12 cellular contexts compared by ENCODE assay signal in the genomic region with DNA sequence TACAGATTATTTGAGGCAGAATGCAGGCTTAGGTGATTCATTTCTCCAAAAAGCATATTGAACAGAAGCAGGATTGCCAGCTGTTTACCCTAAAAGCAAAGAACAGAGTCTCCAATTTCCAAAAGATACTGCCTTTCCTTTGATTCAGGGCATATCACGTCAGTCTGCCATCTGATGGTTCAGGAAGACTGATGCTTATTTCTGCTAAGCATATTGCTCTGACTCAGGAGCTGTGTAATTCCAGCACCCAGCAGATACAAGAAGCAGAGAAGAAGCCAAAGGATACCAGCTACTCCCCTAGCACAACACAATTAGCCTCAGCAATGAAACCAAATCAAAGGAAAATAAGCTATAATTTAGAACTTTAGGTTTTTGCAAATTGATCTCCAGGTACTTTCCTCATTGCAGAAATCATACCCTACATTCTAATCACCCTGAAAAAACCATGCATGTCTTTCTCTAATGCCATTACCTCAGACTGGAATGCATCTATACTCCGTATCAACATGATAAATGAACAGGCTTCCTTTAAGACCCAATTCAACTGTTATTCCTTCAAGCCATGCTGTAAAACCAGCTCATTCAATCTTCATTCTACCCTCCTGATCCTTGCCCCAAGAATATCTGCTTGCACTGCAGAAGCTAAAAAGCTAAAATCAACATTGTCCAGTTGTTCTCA. TPM values are rescaled to one million over a fixed set of nuclear protein-coding genes. Genes with fewer than 3 reads are reported as not detected.
A peak's percentile ranks its signal among the peaks of the same experiment; 100 is the strongest.
DNase-seq lines count a peak whose midpoint lies in the region; ATAC-seq and TF ChIP-seq lines count a peak whose summit lies in the region.
"Had no signal": no experiment of that assay in that cellular context is flagged by ENCODE, and none has a peak within 500 bp of the region (broad histone marks: within the 10 kb centered on the region; RNA-seq: fewer than 3 reads in every experiment).

No MANE protein-coding gene starts in this region.

- ATAC-seq in RWPE2 (ENCODE audit: low read depth), result peak; percentile 70
- ATAC-seq: WTC11 had no signal

- H3K4me1 Mint-ChIP-seq in activated T-cell treated with anti-CD3 and anti-CD28 coated beads, Interleukin-2, amount 50 U/mL, for 24 hours (ENCODE audit: low read depth), result peaks cover 75% of the 10 kb centered on the region

- H3K9me3 ChIP-seq in RWPE2 (ENCODE audit: severe bottlenecking), result no peaks in the 10 kb centered on the region
- no peaks in the 10 kb centered on the region for H3K9me3 ChIP-seq in smooth muscle cell (replicated peaks; ENCODE audit: low read depth)
- no peaks in the 10 kb centered on the region for H3K9me3 ChIP-seq in MM.1S (replicated peaks; ENCODE audit: insufficient read depth, low read length)

- in situ Hi-C loops in ACHN (cut with HindIII; ENCODE audit: low pct_ligation_motif_present, low pct_unique_long_range_greater_than_20kb, low sequenced_read_pairs), result no loop called here

- no peaks in the 10 kb centered on the region for H3K9me2 ChIP-seq in MM.1S (replicated peaks; ENCODE audit: insufficient read depth, low read length)

- H3K4me1 ChIP-seq in RWPE2 (ENCODE audit: insufficient read depth, poor library complexity, severe bottlenecking) (peaks cover 6% of the 10 kb centered on the region), smooth muscle cell (ENCODE audit: low read depth) (peaks cover 28% of the 10 kb centered on the region), MM.1S (ENCODE audit: low read length) (peaks cover 53% of the 10 kb centered on the region)

- no peaks in the 10 kb centered on the region for H3K9me3 Mint-ChIP-seq in activated T-cell treated with anti-CD3 and anti-CD28 coated beads, Interleukin-2, amount 50 U/mL, for 24 hours
- H3K9me3 Mint-ChIP-seq: WTC11 had no signal

- H3K27me3 ChIP-seq in RWPE2 (ENCODE audit: insufficient read depth, poor library complexity, severe bottlenecking) (no peaks in the 10 kb centered on the region), smooth muscle cell (ENCODE audit: low read depth) (no peaks in the 10 kb centered on the region), MM.1S (replicated peaks; ENCODE audit: insufficient read depth, low read length) (no peaks in the 10 kb centered on the region)

- H2AFZ ChIP-seq in smooth muscle cell (ENCODE audit: low read depth) (no peak overlapping the region), MM.1S (ENCODE audit: low read length) (no peak overlapping the region)
- H2AFZ ChIP-seq: PC-9 had no signal

- H3K27ac Mint-ChIP-seq in activated T-cell treated with anti-CD3 and anti-CD28 coated beads, Interleukin-2, amount 50 U/mL, for 24 hours, result peak overlapping the region; percentile 8

- peaks cover 6% of the 10 kb centered on the region for H3F3A ChIP-seq in smooth muscle cell (ENCODE audit: low read depth)
- no peaks in the 10 kb centered on the region for H3F3A ChIP-seq in MM.1S (ENCODE audit: insufficient read depth, low read length)

- H3K4me2 ChIP-seq in smooth muscle cell (peak overlapping the region; percentile 29), MM.1S (ENCODE audit: low read depth, low read length) (no peak overlapping the region)
- H3K4me2 ChIP-seq: PC-9 had no signal

- H3K79me2 ChIP-seq in smooth muscle cell (ENCODE audit: low read depth) (peaks cover 95% of the 10 kb centered on the region), MM.1S (ENCODE audit: low read length) (peaks cover 99% of the 10 kb centered on the region)

- H3K27me3 Mint-ChIP-seq in activated T-cell treated with anti-CD3 and anti-CD28 coated beads, Interleukin-2, amount 50 U/mL, for 24 hours, result no peaks in the 10 kb centered on the region

- H3K9ac ChIP-seq in smooth muscle cell (ENCODE audit: low read depth) (no peak overlapping the region), MM.1S (ENCODE audit: low read length) (no peak overlapping the region)

- H3K4me3 Mint-ChIP-seq in activated T-cell treated with anti-CD3 and anti-CD28 coated beads, Interleukin-2, amount 50 U/mL, for 24 hours, result no peak overlapping the region
- H3K4me3 Mint-ChIP-seq: WTC11 had no signal

- H3K36me3 ChIP-seq in RWPE2 (ENCODE audit: low read depth), result no peaks in the 10 kb centered on the region
- no peaks in the 10 kb centered on the region for H3K36me3 ChIP-seq in smooth muscle cell (ENCODE audit: low read depth)
- H3K36me3 ChIP-seq in MM.1S (replicated peaks; ENCODE audit: insufficient read depth, low read length), result no peaks in the 10 kb centered on the region

- TF ChIP-seq CTCF in RWPE2 (IDR thresholded peaks at IDR 0.05; ENCODE audit: poor library complexity, severe bottlenecking), result no peak
- TF ChIP-seq CTCF in smooth muscle cell (IDR thresholded peaks at IDR 0.05; ENCODE audit: borderline replicate concordance, insufficient read depth, poor library complexity, severe bottlenecking), result no peak
- no peak for TF ChIP-seq CTCF in MM.1S (IDR thresholded peaks at IDR 0.05; ENCODE audit: low read length)

- H3K27ac ChIP-seq in RWPE2 (ENCODE audit: poor library complexity, severe bottlenecking), result no peak overlapping the region
- H3K27ac ChIP-seq in smooth muscle cell (ENCODE audit: low read depth), result peak overlapping the region; percentile 6
- H3K27ac ChIP-seq in MM.1S (ENCODE audit: low read length), result no peak overlapping the region
- H3K27ac ChIP-seq: PC-9 had no signal

- no peak for DNase-seq in activated T-cell treated with anti-CD3 and anti-CD28 coated beads, Interleukin-2, amount 50 U/mL, for 24 hours
- DNase-seq in activated T-cell treated with anti-CD3 and anti-CD28 coated beads, Interleukin-2, amount 50 U/mL, for 48 hours, result no peak
- DNase-seq in RWPE2 (ENCODE audit: low spot score) (no peak), fibroblast of peridontal ligament (ENCODE audit: extremely low read depth) (peak; percentile 59), smooth muscle cell (lab: John Stamatoyannopoulos, UW; ENCODE audit: unreplicated experiment) (no peak), MM.1S (no peak), ACHN (no peak), COR-L47 (lab: John Stamatoyannopoulos, UW) (no peak)
- DNase-seq: PC-9; stimulated activated CD4-positive, alpha-beta T cell treated with anti-CD3 and anti-CD28 coated beads, Interleukin-12 subunit alpha, Interleukin-12 subunit beta, amount 100 ng/mL, for 4 hours; stimulated activated naive CD4-positive, alpha-beta T cell treated with Interleukin-2 at 50 U/mL for 16 hours had no signal

- 52% methylated on average over 2 of the region's 2 CpGs for WGBS in smooth muscle cell (ENCODE audit: low lambda C conversion rate)

- H4K20me1 ChIP-seq in smooth muscle cell (ENCODE audit: low read depth) (peaks cover 99% of the 10 kb centered on the region), MM.1S (ENCODE audit: insufficient read depth, low read length) (no peaks in the 10 kb centered on the region)

- peaks cover 23% of the 10 kb centered on the region for H3K36me3 Mint-ChIP-seq in activated T-cell treated with anti-CD3 and anti-CD28 coated beads, Interleukin-2, amount 50 U/mL, for 24 hours (ENCODE audit: low read depth)
- H3K36me3 Mint-ChIP-seq: WTC11 had no signal

- H3K4me3 ChIP-seq in RWPE2 (ENCODE audit: severe bottlenecking) (no peak overlapping the region), smooth muscle cell (no peak overlapping the region), MM.1S (ENCODE audit: low read length) (no peak overlapping the region)
- H3K4me3 ChIP-seq: PC-9 had no signal

RNA-seq across cellular contexts. Expression of a gene that starts 55.1 kb away (rescaled TPM):
- 51.4 and 67.1 TPM in 2 replicates for total RNA-seq in smooth muscle cell
- polyA plus RNA-seq in smooth muscle cell, result 40.3 and 52.2 TPM in 2 replicates
